Comparison of ENCODE assay signal across 14 cellular contexts in genomic region chr19:34994643-34995471, GRCh38. TPM values are rescaled to one million over a fixed set of nuclear protein-coding genes. Genes with fewer than 3 reads are reported as not detected.
DNase-seq lines count a peak whose midpoint lies in the region; ATAC-seq and TF ChIP-seq lines count a peak whose summit lies in the region.
"Had no signal": no experiment of that assay in that cellular context is flagged by ENCODE, and none has a peak within 500 bp of the region (broad histone marks: within the 10 kb centered on the region; RNA-seq: fewer than 3 reads in every experiment).

No MANE protein-coding gene starts in this region.

- BruUV-seq in PC-9 (replicated peaks; lab: Mats Ljungman, UMichigan), result no TSS peak

- no peaks in the 10 kb centered on the region for H4K20me1 ChIP-seq in PC-9 (ENCODE audit: insufficient read depth)

- peaks cover 5% of the 10 kb centered on the region; the same call in 1 of the 2 replicates for H3F3A ChIP-seq in PC-9 (ENCODE audit: insufficient read depth, low read depth)

- no peaks in the 10 kb centered on the region for H3K9me2 ChIP-seq in PC-9 (ENCODE audit: insufficient read depth)

- no peak overlapping the region for H2AFZ ChIP-seq in PC-9

- peak in 7 of 8 donors; percentile 21 to 67 (median 61) for ATAC-seq in heart right ventricle
- ATAC-seq in HG03565 (IDR thresholded peaks at IDR 0.05; ENCODE audit: unreplicated experiment), result no peak
- ATAC-seq in HG02870 (IDR thresholded peaks at IDR 0.05; ENCODE audit: unreplicated experiment), result no peak

- CTCF ChIA-PET in PC-9 (lab: Charles Lee), result no interaction called here

- H3K79me2 ChIP-seq in PC-9 (ENCODE audit: low read depth), result no peaks in the 10 kb centered on the region

- peak; percentile 64 for DNase-seq in Caki2 (ENCODE audit: low read depth)
- peak; percentile 54 to 60 for DNase-seq in PC-9
- peak in 1 of 2 donors; percentile 56 for DNase-seq in heart right ventricle
- DNase-seq in pulmonary artery endothelial cell (ENCODE audit: low read depth, low spot score), result peak; percentile 52
- no peak for DNase-seq in UCSD-AML1 (lab: John Stamatoyannopoulos, UW; ENCODE audit: unreplicated experiment)
- DNase-seq in GM19240 (ENCODE audit: insufficient read length, low spot score), result no peak
- DNase-seq: activated effector memory CD4-positive, alpha-beta T cell treated with anti-CD3 and anti-CD28 coated beads, Interleukin-2, amount 50 U/mL, for 16 hours; H7; kidney glomerular epithelial cell; NCI-H446 treated with DMSO at 0.1 percent for 48 hours; T-helper 9 cell had no signal

- intact Hi-C loops in PC-9 (cut with micrococcal nuclease; ENCODE audit: unreplicated experiment) (no loop called here), heart right ventricle (cut with DNase I) (no loop called here)

- TF ChIP-seq CTCF in PC-9 (conservative IDR thresholded peaks at IDR 0.05), result no peak
- no peak for TF ChIP-seq CTCF in heart right ventricle (IDR thresholded peaks at IDR 0.05)

- WGBS in heart right ventricle, 2 donors, result 56 to 77% methylated on average over 16 of the region's 16 CpGs

- POLR2A ChIA-PET in PC-9 (lab: Charles Lee; ENCODE audit: unreplicated experiment), result no interaction called here

- no peaks in the 10 kb centered on the region for H3K9me3 ChIP-seq in PC-9 (ENCODE audit: insufficient read depth, low read depth)
- H3K9me3 ChIP-seq in heart right ventricle, result no peaks in the 10 kb centered on the region

- H3K36me3 ChIP-seq in PC-9 (ENCODE audit: low read depth) (no peaks in the 10 kb centered on the region), heart right ventricle (no peaks in the 10 kb centered on the region)

- 0 out of 2 replicates have a peak, but pooled peaks cover 4% of the 10 kb centered on the region for H3K27me3 ChIP-seq in PC-9 (ENCODE audit: insufficient read depth, low read depth)
- no peaks in the 10 kb centered on the region for H3K27me3 ChIP-seq in heart right ventricle

- H3K4me2 ChIP-seq in PC-9, result peak overlapping the region; percentile 57

- in situ Hi-C loops in Caki2 (cut with HindIII; ENCODE audit: low pct_unique_long_range_greater_than_20kb, low sequenced_read_pairs), result no loop called here

- H3K4me3 ChIP-seq in PC-9 (no peak overlapping the region), heart right ventricle (no peak overlapping the region)

- H3K27ac ChIP-seq in PC-9, result no peak overlapping the region
- peak overlapping the region; percentile 54 to 100 (median 82) for H3K27ac ChIP-seq in heart right ventricle

- H3K4me1 ChIP-seq in PC-9 (replicated peaks; ENCODE audit: insufficient read depth) (peaks cover 20% of the 10 kb centered on the region), heart right ventricle (peaks cover 9 to 62% (median 52%) of the 10 kb centered on the region in 9 donors)

RNA-seq across cellular contexts. Expression of gene GRAMD1A, which starts 5.3 kb away (rescaled TPM):
- 32.8 and 44.9 TPM in 2 replicates for total RNA-seq in Caki2 (2014; rRNA removed; shearing (Covaris generic); ENCODE audit: low replicate concordance)
- 62.7 and 105 TPM in 2 replicates for total RNA-seq in PC-9 (2021)
- total RNA-seq in heart right ventricle, result 10 to 100 TPM; 19.5 to 49.4 (median 30.3) TPM
- 10 to 100 TPM; 38.7 to 40.9 TPM for polyA plus RNA-seq in heart right ventricle
- total RNA-seq in pulmonary artery endothelial cell, result 43.0 and 46.6 TPM in 2 replicates

RNA-seq across cellular contexts. Expression of gene ZNF792, which starts 30.8 kb away (rescaled TPM):
- 3.9 and 6.7 TPM in 2 replicates for total RNA-seq in Caki2 (2014; rRNA removed; shearing (Covaris generic); ENCODE audit: low replicate concordance)
- total RNA-seq in PC-9 (2021), result 3.5 and 4.1 TPM in 2 replicates
- total RNA-seq in heart right ventricle, result 1 to 10 TPM; 2.0 to 5.9 (median 4.0) TPM
- 1 to 10 TPM; 1.6 to 1.7 TPM for polyA plus RNA-seq in heart right ventricle
- 30.8 and 38.7 TPM in 2 replicates for total RNA-seq in pulmonary artery endothelial cell

RNA-seq across cellular contexts. Expression of gene SCN1B, which starts 35.4 kb away (rescaled TPM):
- 3.3 and 4.3 TPM in 2 replicates for total RNA-seq in Caki2 (2014; rRNA removed; shearing (Covaris generic); ENCODE audit: low replicate concordance)
- total RNA-seq in PC-9 (2021) (2.4 and 3.0 TPM in 2 replicates), heart right ventricle (10 to 100 TPM; 33.1 to 70.5 (median 41.5) TPM), pulmonary artery endothelial cell (13.8 and 19.5 TPM in 2 replicates)
- polyA plus RNA-seq in heart right ventricle, result 10 to 100 TPM; 24.5 to 60.5 TPM

RNA-seq across cellular contexts. Expression of gene HPN, which starts 46.7 kb away (rescaled TPM):
- 0.84 TPM in 1 of 2 replicates, not detected in the other for total RNA-seq in Caki2 (2014; rRNA removed; shearing (Covaris generic); ENCODE audit: low replicate concordance)
- total RNA-seq in PC-9 (2021) (12.3 and 19.2 TPM in 2 replicates), heart right ventricle (10 to 100 TPM in 1 of 10 donors, 1 to 10 TPM in 9; 2.8 to 13.1 (median 4.8) TPM), pulmonary artery endothelial cell (0.04 TPM in 1 of 2 replicates, not detected in the other)
- 1 to 10 TPM; 1.4 to 3.5 TPM for polyA plus RNA-seq in heart right ventricle
- total RNA-seq: temporal lobe had no signal

Comparison
In these comparisons a context has a peak if more than half of its experiments do, and no peak if none do; other contexts are left out.
1. DNase-seq: peak in Caki2 (single experiment), PC-9 (2 of 2) and pulmonary artery endothelial cell (single experiment); none in UCSD-AML1 (single experiment) and GM19240 (single experiment).
2. ATAC-seq: peak in heart right ventricle (7 of 8); none in HG03565 (single experiment) and HG02870 (single experiment).